Comparison of ENCODE assay signal across 22 cellular contexts in the genomic region with DNA sequence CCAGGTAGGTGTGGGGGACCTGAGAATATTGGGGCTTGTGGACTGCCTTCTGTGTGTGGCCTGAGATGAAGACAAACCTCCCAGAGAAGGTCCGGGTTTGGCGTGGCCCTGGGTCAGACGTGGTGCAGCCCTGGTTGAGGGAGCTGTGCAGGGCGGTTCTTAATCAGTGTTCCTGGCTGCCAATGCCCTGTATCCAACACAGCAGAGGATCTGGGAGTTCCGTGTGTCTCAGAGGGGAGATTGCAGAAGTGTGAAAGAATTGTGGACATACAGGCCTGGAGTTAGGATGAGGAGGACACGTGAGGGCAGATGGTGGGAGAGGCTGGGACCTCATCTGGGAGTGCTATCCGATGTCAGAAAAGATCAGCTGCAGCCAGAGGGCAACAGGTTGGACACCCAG.
"Had no signal": no experiment of that assay in that cellular context is flagged by ENCODE, and none has a peak within 500 bp of the region (broad histone marks: within the 10 kb centered on the region; RNA-seq: fewer than 3 reads in every experiment).

No MANE protein-coding gene starts in this region.

- H3K9me3 Mint-ChIP-seq: dendritic cell treated with granulocyte-macrophage colony-stimulating factor and Interleukin-4, amounts not matched to agents 40 ng/mL and 50 ng/mL, for 4 days; effector memory CD8-positive, alpha-beta T cell; mesothelial cell of epicardium had no signal

- H3K36me3 Mint-ChIP-seq: mesothelial cell of epicardium had no signal

- ATAC-seq: effector memory CD8-positive, alpha-beta T cell; esophagus mucosa; gastrocnemius medialis; left colon; left lobe of liver; lower lobe of right lung; mucosa of descending colon had no signal

- DNase-seq: cerebellar nuclear complex; colonic mucosa; cortex of kidney; effector CD8-positive, alpha-beta T cell; effector memory CD8-positive, alpha-beta T cell; endodermal cell; erythroblast; esophagus squamous epithelium; foreskin fibroblast; foreskin melanocyte; gastrocnemius medialis; heart right ventricle; hippocampal formation; left colon; left ventricle myocardium inferior; lower lobe of right lung; mesenchymal stem cell; mucosa of descending colon had no signal

- H3K4me3 Mint-ChIP-seq: dendritic cell treated with granulocyte-macrophage colony-stimulating factor and Interleukin-4, amounts not matched to agents 40 ng/mL and 50 ng/mL, for 4 days; effector memory CD8-positive, alpha-beta T cell; endodermal cell; mesothelial cell of epicardium had no signal

- H3K27ac Mint-ChIP-seq: dendritic cell treated with granulocyte-macrophage colony-stimulating factor and Interleukin-4, amounts not matched to agents 40 ng/mL and 50 ng/mL, for 4 days; effector memory CD8-positive, alpha-beta T cell; endodermal cell; mesothelial cell of epicardium had no signal
